In the genomic region with DNA sequence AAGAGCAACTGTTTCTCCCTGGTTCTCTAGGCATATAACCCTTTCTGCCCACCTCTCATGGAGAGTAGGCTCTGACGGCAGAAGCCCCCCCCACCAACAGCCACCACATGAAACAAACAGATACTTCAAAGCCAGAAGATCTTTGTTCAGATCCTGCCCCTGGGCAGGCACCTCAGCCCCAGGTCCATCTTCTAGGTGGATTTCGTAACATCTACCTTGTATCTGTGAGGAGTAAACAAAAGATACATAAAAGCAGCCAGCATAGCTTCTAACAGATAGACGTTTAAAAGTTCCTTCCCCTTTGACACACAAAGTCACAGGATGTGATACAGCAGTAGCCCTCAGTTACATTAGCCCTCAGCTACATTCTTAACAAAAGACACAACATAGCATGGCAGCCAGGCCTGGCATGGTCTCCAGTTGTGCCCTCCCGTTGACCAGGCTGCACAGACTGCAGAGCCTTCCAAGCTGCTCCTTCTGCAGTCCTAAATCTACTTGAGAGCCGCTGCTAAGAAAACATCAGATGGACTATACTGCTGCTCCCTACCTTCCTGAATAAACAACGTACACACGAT, we compare ENCODE assay signal across 8 cellular contexts. TPM values are rescaled to one million over a fixed set of nuclear protein-coding genes. Genes with fewer than 3 reads are reported as not detected.
A peak's percentile ranks its signal among the peaks of the same experiment; 100 is the strongest.
DNase-seq lines count a peak whose midpoint lies in the region; ATAC-seq lines count a peak whose summit lies in the region.

No MANE protein-coding gene starts in this region.

- H3K36me3 Mint-ChIP-seq in activated CD4-positive, alpha-beta T cell treated with anti-CD3 and anti-CD28 coated beads, Interleukin-2, amount 10 ng/mL, durations not matched to agents 24 days and 14 days (ENCODE audit: low read depth): peaks cover 15% of the 10 kb centered on the region
- peaks cover 20% of the 10 kb centered on the region for H3K36me3 Mint-ChIP-seq in activated T-helper 1 cell treated with anti-CD3 and anti-CD28 coated beads, Interleukin-12 subunit alpha, Interleukin-12 subunit beta, Interleukin-2, Interleukin-4 antibody, amounts not matched to agents 30 ng/mL and 10 ng/mL and 1 ng/mL, durations not matched to agents 14 hours and 24 hours and 36 hours (ENCODE audit: low read depth)

- H3K27me3 ChIP-seq in subcutaneous abdominal adipose tissue (ENCODE audit: control insufficient read depth in 5 of 5, insufficient read depth in 4 of 5, low read length in 5 of 5): no peaks in the 10 kb centered on the region

- intact Hi-C loops in activated CD4-positive, alpha-beta T cell treated with anti-CD3 and anti-CD28 coated beads, Interleukin-2, amount 10 ng/mL, durations not matched to agents 24 days and 14 days (cut with micrococcal nuclease): no loop called here
- intact Hi-C loops in activated T-helper 1 cell treated with anti-CD3 and anti-CD28 coated beads, Interleukin-12 subunit alpha, Interleukin-12 subunit beta, Interleukin-2, Interleukin-4 antibody, amounts not matched to agents 30 ng/mL and 10 ng/mL and 1 ng/mL, durations not matched to agents 14 hours and 24 hours and 36 hours (cut with micrococcal nuclease): no loop called here

- peak overlapping the region in 2 of 5 donors; percentile 6 to 33 for H3K4me3 ChIP-seq in subcutaneous abdominal adipose tissue (ENCODE audit: low read depth in 1 of 5, low read length in 5 of 5)

- H3K36me3 ChIP-seq in subcutaneous abdominal adipose tissue (ENCODE audit: control insufficient read depth in 5 of 5, insufficient read depth in 5 of 5, low read length in 5 of 5): peaks cover 0 to 4% (median 4%) of the 10 kb centered on the region in 5 donors

- peak overlapping the region; percentile 79 for H3K27ac Mint-ChIP-seq in activated CD4-positive, alpha-beta T cell treated with anti-CD3 and anti-CD28 coated beads, Interleukin-2, amount 10 ng/mL, durations not matched to agents 24 days and 14 days
- H3K27ac Mint-ChIP-seq in activated T-helper 1 cell treated with anti-CD3 and anti-CD28 coated beads, Interleukin-12 subunit alpha, Interleukin-12 subunit beta, Interleukin-2, Interleukin-4 antibody, amounts not matched to agents 30 ng/mL and 10 ng/mL and 1 ng/mL, durations not matched to agents 14 hours and 24 hours and 36 hours: peak overlapping the region; percentile 77

- no peaks in the 10 kb centered on the region for H3K9me3 Mint-ChIP-seq in activated CD4-positive, alpha-beta T cell treated with anti-CD3 and anti-CD28 coated beads, Interleukin-2, amount 10 ng/mL, durations not matched to agents 24 days and 14 days
- H3K9me3 Mint-ChIP-seq in activated T-helper 1 cell treated with anti-CD3 and anti-CD28 coated beads, Interleukin-12 subunit alpha, Interleukin-12 subunit beta, Interleukin-2, Interleukin-4 antibody, amounts not matched to agents 30 ng/mL and 10 ng/mL and 1 ng/mL, durations not matched to agents 14 hours and 24 hours and 36 hours: no peaks in the 10 kb centered on the region

- H3K4me1 ChIP-seq in subcutaneous abdominal adipose tissue (ENCODE audit: control insufficient read depth in 5 of 5, insufficient read depth in 5 of 5, low read length in 5 of 5): peaks cover 23 to 75% (median 72%) of the 10 kb centered on the region in 5 donors

- peak; percentile 46 for ATAC-seq in left lobe of liver

- H3K9ac ChIP-seq in subcutaneous abdominal adipose tissue (ENCODE audit: low read length in 5 of 5): peak overlapping the region in 2 of 5 donors; percentile 2 to 6

- H3K9me3 ChIP-seq in subcutaneous abdominal adipose tissue (ENCODE audit: control insufficient read depth in 5 of 5, low read length in 5 of 5): no peaks in the 10 kb centered on the region

- H3K27me3 Mint-ChIP-seq in activated CD4-positive, alpha-beta T cell treated with anti-CD3 and anti-CD28 coated beads, Interleukin-2, amount 10 ng/mL, durations not matched to agents 24 days and 14 days: no peaks in the 10 kb centered on the region
- no peaks in the 10 kb centered on the region for H3K27me3 Mint-ChIP-seq in activated T-helper 1 cell treated with anti-CD3 and anti-CD28 coated beads, Interleukin-12 subunit alpha, Interleukin-12 subunit beta, Interleukin-2, Interleukin-4 antibody, amounts not matched to agents 30 ng/mL and 10 ng/mL and 1 ng/mL, durations not matched to agents 14 hours and 24 hours and 36 hours (ENCODE audit: insufficient read depth)

- H3K4me3 Mint-ChIP-seq in activated CD4-positive, alpha-beta T cell treated with anti-CD3 and anti-CD28 coated beads, Interleukin-2, amount 10 ng/mL, durations not matched to agents 24 days and 14 days: peak overlapping the region; percentile 62
- H3K4me3 Mint-ChIP-seq in activated T-helper 1 cell treated with anti-CD3 and anti-CD28 coated beads, Interleukin-12 subunit alpha, Interleukin-12 subunit beta, Interleukin-2, Interleukin-4 antibody, amounts not matched to agents 30 ng/mL and 10 ng/mL and 1 ng/mL, durations not matched to agents 14 hours and 24 hours and 36 hours: peak overlapping the region; percentile 62

- H3K4me1 Mint-ChIP-seq in activated CD4-positive, alpha-beta T cell treated with anti-CD3 and anti-CD28 coated beads, Interleukin-2, amount 10 ng/mL, durations not matched to agents 24 days and 14 days: peaks cover 80% of the 10 kb centered on the region
- H3K4me1 Mint-ChIP-seq in activated T-helper 1 cell treated with anti-CD3 and anti-CD28 coated beads, Interleukin-12 subunit alpha, Interleukin-12 subunit beta, Interleukin-2, Interleukin-4 antibody, amounts not matched to agents 30 ng/mL and 10 ng/mL and 1 ng/mL, durations not matched to agents 14 hours and 24 hours and 36 hours (ENCODE audit: low read depth): peaks cover 88% of the 10 kb centered on the region

- DNase-seq in activated CD4-positive, alpha-beta T cell treated with anti-CD3 and anti-CD28 coated beads, Interleukin-2, amount 10 ng/mL, durations not matched to agents 24 days and 14 days: peak; percentile 72
- no peak for DNase-seq in activated CD4-positive, alpha-beta T cell treated with anti-CD3 and anti-CD28 coated beads, Interleukin-2, amount 50 U/mL, for 48 hours
- no peak for DNase-seq in activated T-helper 1 cell treated with anti-CD3 and anti-CD28 coated beads, Interleukin-12 subunit alpha, Interleukin-12 subunit beta, Interleukin-2, Interleukin-4 antibody, amounts not matched to agents 30 ng/mL and 10 ng/mL and 1 ng/mL, durations not matched to agents 14 hours and 24 hours and 36 hours (ENCODE audit: low spot score)
- DNase-seq in left lobe of liver (ENCODE audit: low spot score) (no peak), NCI-H526 treated with DMSO at 0.1 percent for 48 hours (lab: John Stamatoyannopoulos, UW) (no peak), GF-D8 (lab: John Stamatoyannopoulos, UW) (no peak), COR-L47 (lab: John Stamatoyannopoulos, UW) (no peak)

- H3K27ac ChIP-seq in subcutaneous abdominal adipose tissue (ENCODE audit: low read depth, low read length): peak overlapping the region; percentile 61

RNA-seq across cellular contexts. Expression of a gene that starts 35.4 kb away (rescaled TPM):
- total RNA-seq in activated CD4-positive, alpha-beta T cell treated with anti-CD3 and anti-CD28 coated beads, Interleukin-2, amount 10 ng/mL, durations not matched to agents 24 days and 14 days: 109 TPM in 2 replicates
- total RNA-seq in activated T-helper 1 cell treated with anti-CD3 and anti-CD28 coated beads, Interleukin-12 subunit alpha, Interleukin-12 subunit beta, Interleukin-2, Interleukin-4 antibody, amounts not matched to agents 30 ng/mL and 10 ng/mL and 1 ng/mL, durations not matched to agents 14 hours and 24 hours and 36 hours: 122 and 129 TPM in 2 replicates
- 46.1 TPM for total RNA-seq in left lobe of liver
